23 cellular contexts compared by ENCODE assay signal in the genomic region with DNA sequence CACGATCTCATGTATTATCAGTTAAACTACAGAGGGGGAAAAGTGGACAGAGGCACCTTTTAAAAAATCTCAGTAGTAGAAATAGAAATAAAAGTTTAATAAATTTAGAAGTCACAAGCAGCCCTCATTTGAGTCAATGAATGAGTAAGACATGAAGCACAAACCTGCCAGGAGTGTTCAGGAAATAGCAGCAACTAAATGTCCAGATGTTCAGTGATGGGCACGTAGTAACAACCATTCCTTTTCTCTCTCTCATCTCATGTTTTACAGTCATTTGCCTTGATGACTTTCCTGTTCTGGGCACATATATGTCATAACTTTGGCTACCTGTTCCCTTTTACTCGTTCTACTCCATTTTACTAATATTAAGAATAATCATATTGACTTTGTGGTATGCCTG.
"Had no signal": no experiment of that assay in that cellular context is flagged by ENCODE, and none has a peak within 500 bp of the region (broad histone marks: within the 10 kb centered on the region; RNA-seq: fewer than 3 reads in every experiment).

No MANE protein-coding gene starts in this region.

- H3K4me1 ChIP-seq: colonic mucosa, esophagus squamous epithelium, lower lobe of right lung, suprapubic skin, transverse colon had no signal

- ATAC-seq: lower lobe of right lung; natural killer cell; sciatic nerve; stimulated activated naive CD8-positive, alpha-beta T cell treated with anti-CD3 and anti-CD28 coated beads, Interleukin-15, amount 100 ng/mL, for 72 hours had no signal

- H3K9me3 ChIP-seq: colonic mucosa, esophagus squamous epithelium, lower lobe of right lung, ovary, right atrium auricular region, suprapubic skin, transverse colon had no signal

- H3K27ac ChIP-seq: colonic mucosa, esophagus squamous epithelium, lower lobe of right lung, ovary, suprapubic skin, transverse colon had no signal

- H3K36me3 ChIP-seq: colonic mucosa, ovary, transverse colon had no signal

- DNase-seq: colonic mucosa; effector CD8-positive, alpha-beta T cell; endodermal cell; esophagus squamous epithelium; hypothalamus; immature natural killer cell; islet precursor cell; left ventricle myocardium superior; lower lobe of right lung; natural killer cell; occipital lobe; ovary; stimulated activated CD4-positive, alpha-beta T cell treated with anti-CD3 and anti-CD28 coated beads, Interleukin-12 subunit alpha, Interleukin-12 subunit beta, amount 100 ng/mL, for 4 hours; stimulated activated CD4-positive, alpha-beta T cell treated with anti-CD3 and anti-CD28 coated beads, Interleukin-1b, Interleukin-23, amount 100 ng/mL, for 48 hours; stimulated activated CD4-positive, alpha-beta T cell treated with anti-CD3 and anti-CD28 coated beads, Interleukin-4, amount 100 ng/mL, for 1 hour; stimulated activated CD8-positive, alpha-beta memory T cell treated with anti-CD3 and anti-CD28 coated beads, Interleukin-4, amount 100 ng/mL, for 48 hours; stimulated activated naive CD4-positive, alpha-beta T cell; stimulated activated naive CD8-positive, alpha-beta T cell treated with anti-CD3 and anti-CD28 coated beads, Interleukin-15, amount 100 ng/mL, for 72 hours; transverse colon had no signal

- H3K4me3 ChIP-seq: colonic mucosa, esophagus squamous epithelium, lower lobe of right lung, ovary, right atrium auricular region, smooth muscle cell, suprapubic skin, transverse colon had no signal

- H3K27me3 ChIP-seq: colonic mucosa, esophagus squamous epithelium, ovary, right atrium auricular region, suprapubic skin, transverse colon had no signal
